In genomic region chr10:21021843-21022594, GRCh38 we compare ENCODE assay signal across 17 cellular contexts.
DNase-seq lines count a peak whose midpoint lies in the region; ATAC-seq, FAIRE-seq and TF ChIP-seq lines count a peak whose summit lies in the region.
"Had no signal": no experiment of that assay in that cellular context is flagged by ENCODE, and none has a peak within 500 bp of the region (broad histone marks: within the 10 kb centered on the region; RNA-seq: fewer than 3 reads in every experiment).

No MANE protein-coding gene starts in this region.

- CTCF ChIA-PET in A549 (lab: Yijun Ruan, JAX) = interaction anchor here (1.6 kb wide), 1 partner anchor 57 kb away, joined by 4 read pairs; no protein-coding TSS in a partner anchor

- POLR2A ChIA-PET in A549 (lab: Yijun Ruan, JAX) = no interaction called here

- H3K4me1 ChIP-seq in A549 = no peaks in the 10 kb centered on the region
- peaks cover 10% of the 10 kb centered on the region for H3K4me1 ChIP-seq in left ventricle myocardium inferior
- H3K4me1 ChIP-seq: ascending aorta had no signal

- H3K36me3 Mint-ChIP-seq in natural killer cell treated with Interleukin-12 subunit alpha and Interleukin-12 subunit beta and Interleukin-15 and Interleukin-18, amount 100 ng/mL, for 72 hours = no peaks in the 10 kb centered on the region

- no peak for TF ChIP-seq EP300 in A549 (IDR thresholded peaks at IDR 0.05)

- H3K9me3 ChIP-seq in A549 = no peaks in the 10 kb centered on the region
- H3K9me3 ChIP-seq in left ventricle myocardium inferior (replicated peaks) = no peaks in the 10 kb centered on the region
- H3K9me3 ChIP-seq: ascending aorta had no signal

- intact Hi-C loops in left ventricle myocardium inferior (cut with micrococcal nuclease) = no loop called here

- H3K4me3 Mint-ChIP-seq in natural killer cell treated with Interleukin-12 subunit alpha and Interleukin-12 subunit beta and Interleukin-15 and Interleukin-18, amount 100 ng/mL, for 72 hours = no peak overlapping the region
- H3K4me3 Mint-ChIP-seq: activated T-cell treated with anti-CD3 and anti-CD28 coated beads, Interleukin-2, amount 50 U/mL, for 72 hours; B cell had no signal

- no peaks in the 10 kb centered on the region for H3K9me3 Mint-ChIP-seq in natural killer cell treated with Interleukin-12 subunit alpha and Interleukin-12 subunit beta and Interleukin-15 and Interleukin-18, amount 100 ng/mL, for 72 hours

- FAIRE-seq in A549 (lab: Jason Lieb, UNC) = no peak
- FAIRE-seq: endometrium, G401.6 had no signal

- no peak overlapping the region for H3K4me2 ChIP-seq in A549

- no peak for TF ChIP-seq CTCF in A549 (IDR thresholded peaks at IDR 0.05)
- peak; percentile 28 for TF ChIP-seq CTCF in left ventricle myocardium inferior (IDR thresholded peaks at IDR 0.05; ENCODE audit: borderline replicate concordance)

- TF ChIP-seq RAD21 in A549 (conservative IDR thresholded peaks at IDR 0.05 in 1 of 2, IDR thresholded peaks at IDR 0.05 in 1 of 2) = no peak

- ATAC-seq in A549 = peak in 1 of 2 experiments; percentile 78; a peak in 3 of 6 replicates
- ATAC-seq in GM18867 (IDR thresholded peaks at IDR 0.05; ENCODE audit: unreplicated experiment) = peak; percentile 60
- no peak for ATAC-seq in GM18519 (IDR thresholded peaks at IDR 0.05; ENCODE audit: low FRiP score, unreplicated experiment)
- ATAC-seq in HG03565 (IDR thresholded peaks at IDR 0.05; ENCODE audit: unreplicated experiment) = no peak
- no peak for ATAC-seq in natural killer cell treated with Interleukin-12 subunit alpha and Interleukin-12 subunit beta and Interleukin-15 and Interleukin-18, amount 100 ng/mL, for 72 hours
- ATAC-seq: activated T-cell treated with anti-CD3 and anti-CD28 coated beads, Interleukin-2, amount 50 U/mL, for 72 hours had no signal

- peaks cover 0 to 4% of the 10 kb centered on the region in 2 donors for H3K4me1 Mint-ChIP-seq in natural killer cell treated with Interleukin-12 subunit alpha and Interleukin-12 subunit beta and Interleukin-15 and Interleukin-18, amount 100 ng/mL, for 72 hours (ENCODE audit: low read depth in 2 of 2)
- H3K4me1 Mint-ChIP-seq: B cell had no signal

- no peaks in the 10 kb centered on the region for H3K27me3 ChIP-seq in left ventricle myocardium inferior (ENCODE audit: low read depth)
- H3K27me3 ChIP-seq: ascending aorta had no signal

- H3K4me3 ChIP-seq in A549 = no peak overlapping the region
- no peak overlapping the region for H3K4me3 ChIP-seq in left ventricle myocardium inferior
- H3K4me3 ChIP-seq: ascending aorta had no signal

- DNase-seq in A549 (ENCODE audit: low read depth in 1 of 2, low spot score in 1 of 2) = peak; percentile 22 to 25
- DNase-seq in SK-N-DZ (ENCODE audit: low spot score) = peak; percentile 27
- no peak for DNase-seq in left ventricle myocardium inferior
- DNase-seq in A172 (ENCODE audit: low spot score) = no peak
- no peak for DNase-seq in natural killer cell treated with Interleukin-12 subunit alpha and Interleukin-12 subunit beta and Interleukin-15 and Interleukin-18, amount 100 ng/mL, for 72 hours (ENCODE audit: low spot score)
- DNase-seq: activated CD4-positive, alpha-beta T cell treated with anti-CD3 and anti-CD28 coated beads for 4 hours; activated T-cell treated with anti-CD3 and anti-CD28 coated beads, Interleukin-2, amount 50 U/mL, for 72 hours; NCI-H1105 treated with DMSO at 0.1 percent for 48 hours; posterior cingulate gyrus; stimulated activated naive CD4-positive, alpha-beta T cell had no signal

- no peak for TF ChIP-seq POLR2A in A549 (IDR thresholded peaks at IDR 0.05; ENCODE audit: low read length)

- H3K27ac ChIP-seq in A549 = no peak overlapping the region
- no peak overlapping the region for H3K27ac ChIP-seq in left ventricle myocardium inferior (replicated peaks)
- H3K27ac ChIP-seq: ascending aorta had no signal

- H3K36me3 ChIP-seq in left ventricle myocardium inferior = no peaks in the 10 kb centered on the region
- H3K36me3 ChIP-seq: ascending aorta had no signal

- peaks cover 5 to 14% of the 10 kb centered on the region in 2 donors for H3K27me3 Mint-ChIP-seq in natural killer cell treated with Interleukin-12 subunit alpha and Interleukin-12 subunit beta and Interleukin-15 and Interleukin-18, amount 100 ng/mL, for 72 hours
- H3K27me3 Mint-ChIP-seq: B cell had no signal

- 72% methylated on average over 15 of the region's 15 CpGs for WGBS in A549 (ENCODE audit: missing lambda C conversion rate)

- no peak overlapping the region for H3K27ac Mint-ChIP-seq in natural killer cell treated with Interleukin-12 subunit alpha and Interleukin-12 subunit beta and Interleukin-15 and Interleukin-18, amount 100 ng/mL, for 72 hours
- H3K27ac Mint-ChIP-seq: activated T-cell treated with anti-CD3 and anti-CD28 coated beads, Interleukin-2, amount 50 U/mL, for 72 hours; B cell had no signal

TF ChIP-seq in A549, 52 proteins besides CTCF, POLR2A, EP300 and RAD21:
- no peak for TF ChIP-seq TFCP2L1 (CRISPR knock-in tag; IDR thresholded peaks at IDR 0.05)
- TF ChIP-seq ELK1 (IDR thresholded peaks at IDR 0.05; ENCODE audit: low read depth, low read length) = no peak
- TF ChIP-seq HOXB5 (CRISPR knock-in tag; IDR thresholded peaks at IDR 0.05) = no peak
- no peak for TF ChIP-seq RARB (CRISPR knock-in tag; IDR thresholded peaks at IDR 0.05)
- TF ChIP-seq FOSB (CRISPR knock-in tag; IDR thresholded peaks at IDR 0.05) = no peak
- TF ChIP-seq KDM1A (IDR thresholded peaks at IDR 0.05; ENCODE audit: low read depth) = no peak
- no peak for TF ChIP-seq PBX3 (IDR thresholded peaks at IDR 0.05)
- no peak for TF ChIP-seq ZC3H11A (IDR thresholded peaks at IDR 0.05)
- no peak for TF ChIP-seq CHD2 (IDR thresholded peaks at IDR 0.05; ENCODE audit: low read length, partially characterized antibody)
- no peak for TF ChIP-seq SREBF2 (IDR thresholded peaks at IDR 0.05)
- TF ChIP-seq HEYL (CRISPR knock-in tag; IDR thresholded peaks at IDR 0.05) = no peak
- TF ChIP-seq POLR2AphosphoS2 (conservative IDR thresholded peaks at IDR 0.05; ENCODE audit: low read length) = no peak
- no peak for TF ChIP-seq HOXA7 (CRISPR knock-in tag; IDR thresholded peaks at IDR 0.05)
- no peak for TF ChIP-seq ATOH8 (CRISPR knock-in tag; IDR thresholded peaks at IDR 0.05; ENCODE audit: low read depth)
- no peak for TF ChIP-seq RCOR1 (IDR thresholded peaks at IDR 0.05; ENCODE audit: low read depth, low read length)
- no peak for TF ChIP-seq HOXB13 (CRISPR knock-in tag; IDR thresholded peaks at IDR 0.05; ENCODE audit: low read depth)
- no peak for TF ChIP-seq EHMT2 (IDR thresholded peaks at IDR 0.05; ENCODE audit: low read depth)
- TF ChIP-seq MYC (IDR thresholded peaks at IDR 0.05; ENCODE audit: borderline replicate concordance, low read length) = no peak
- TF ChIP-seq MAZ (IDR thresholded peaks at IDR 0.05; ENCODE audit: borderline replicate concordance, low read depth, low read length) = no peak
TF ChIP-seq in A549: peak in this region for 0.

Comparison
In these comparisons a context has a peak if more than half of its experiments do, and no peak if none do; other contexts are left out.
1. DNase-seq: peak in A549 (2 of 2) and SK-N-DZ (single experiment); none in left ventricle myocardium inferior (single experiment), A172 (single experiment) and natural killer cell treated with Interleukin-12 subunit alpha and Interleukin-12 subunit beta and Interleukin-15 and Interleukin-18, amount 100 ng/mL, for 72 hours (single experiment).